ENCODE assay signal across 9 cellular contexts in genomic region chr11:35013514-35014191, GRCh38.
DNase-seq lines count a peak whose midpoint lies in the region; ATAC-seq and TF ChIP-seq lines count a peak whose summit lies in the region.
"Had no signal": no experiment of that assay in that cellular context is flagged by ENCODE, and none has a peak within 500 bp of the region (broad histone marks: within the 10 kb centered on the region; RNA-seq: fewer than 3 reads in every experiment).

No MANE protein-coding gene starts in this region.

- no peaks in the 10 kb centered on the region for H3K79me2 ChIP-seq in MM.1S (ENCODE audit: low read length)

- H3K27ac ChIP-seq in MM.1S (ENCODE audit: low read length), result peak overlapping the region; percentile 95
- no peak overlapping the region for H3K27ac ChIP-seq in tibial nerve

- peak overlapping the region; percentile 55 for H3K9ac ChIP-seq in MM.1S (ENCODE audit: low read length)

- H3K9me3 ChIP-seq in MM.1S (replicated peaks; ENCODE audit: insufficient read depth, low read length), result no peaks in the 10 kb centered on the region
- H3K9me3 ChIP-seq in tibial nerve, result no peaks in the 10 kb centered on the region

- H3K4me3 ChIP-seq in MM.1S (ENCODE audit: low read length), result peak overlapping the region; percentile 33
- H3K4me3 ChIP-seq in choroid plexus epithelial cell (ENCODE audit: low read depth, low read length), result no peak overlapping the region
- H3K4me3 ChIP-seq in tibial nerve, result no peak overlapping the region

- peaks cover 29% of the 10 kb centered on the region for H3F3A ChIP-seq in MM.1S (ENCODE audit: insufficient read depth, low read length)

- peaks cover 26% of the 10 kb centered on the region for H3K4me1 ChIP-seq in MM.1S (ENCODE audit: low read length)
- peaks cover 0 to 11% (median 5%) of the 10 kb centered on the region in 4 donors for H3K4me1 ChIP-seq in tibial nerve

- H3K9me3 Mint-ChIP-seq in CD14-positive monocyte, result no peaks in the 10 kb centered on the region

- intact Hi-C loops in CD14-positive monocyte (cut with micrococcal nuclease), result no loop called here

- H3K27ac Mint-ChIP-seq in CD14-positive monocyte, result peak overlapping the region; percentile 46 to 78 (median 69)

- no peak for DNase-seq in CD14-positive monocyte (ENCODE audit: low spot score)
- DNase-seq in GM20000 (ENCODE audit: low spot score), result peak; percentile 16
- peak; percentile 83 for DNase-seq in MM.1S
- peak; percentile 38 for DNase-seq in choroid plexus epithelial cell (ENCODE audit: low read depth)
- DNase-seq in NCI-H187 treated with DMSO at 0.1 percent for 48 hours (lab: John Stamatoyannopoulos, UW), result no peak
- no peak for DNase-seq in iPS-NIHi11 (ENCODE audit: low spot score)
- no peak for DNase-seq in tibial nerve (ENCODE audit: low spot score in 2 of 2)
- DNase-seq: DND-41 had no signal

- no peak for TF ChIP-seq EP300 in tibial nerve (IDR thresholded peaks at IDR 0.05)

- H3K4me3 Mint-ChIP-seq in CD14-positive monocyte, result no peak overlapping the region

- H3K4me2 ChIP-seq in MM.1S (ENCODE audit: low read depth, low read length), result peak overlapping the region; percentile 69

- 61 to 66% methylated on average over 3 of the region's 3 CpGs for WGBS in tibial nerve, 2 donors

- H3K27me3 ChIP-seq in MM.1S (replicated peaks; ENCODE audit: insufficient read depth, low read length) (no peaks in the 10 kb centered on the region), tibial nerve (no peaks in the 10 kb centered on the region)

- peak overlapping the region; percentile 20; the same call in 1 of the 2 replicates for H2AFZ ChIP-seq in MM.1S (ENCODE audit: low read length)

- ATAC-seq in GM19023 (IDR thresholded peaks at IDR 0.05; ENCODE audit: unreplicated experiment), result no peak

- H3K36me3 ChIP-seq in MM.1S (replicated peaks; ENCODE audit: insufficient read depth, low read length) (no peaks in the 10 kb centered on the region), tibial nerve (no peaks in the 10 kb centered on the region)

- H3K9me2 ChIP-seq in MM.1S (replicated peaks; ENCODE audit: insufficient read depth, low read length), result no peaks in the 10 kb centered on the region

- no peak for TF ChIP-seq CTCF in CD14-positive monocyte (IDR thresholded peaks at IDR 0.05)
- TF ChIP-seq CTCF in GM20000 (IDR thresholded peaks at IDR 0.05; ENCODE audit: extremely low read depth, missing control alignments), result no peak
- TF ChIP-seq CTCF in MM.1S (IDR thresholded peaks at IDR 0.05; ENCODE audit: low read length), result no peak
- no peak for TF ChIP-seq CTCF in choroid plexus epithelial cell (conservative IDR thresholded peaks at IDR 0.05; ENCODE audit: low read depth, low read length)
- TF ChIP-seq CTCF in tibial nerve (IDR thresholded peaks at IDR 0.05), result no peak

- H3K36me3 Mint-ChIP-seq in CD14-positive monocyte, result no peaks in the 10 kb centered on the region

- H3K4me1 Mint-ChIP-seq in CD14-positive monocyte, result peaks cover 13% of the 10 kb centered on the region

- no peak for TF ChIP-seq POLR2A in tibial nerve (IDR thresholded peaks at IDR 0.05)

- peaks cover 0 to 2% (median 2%) of the 10 kb centered on the region in 3 donors for H3K27me3 Mint-ChIP-seq in CD14-positive monocyte (ENCODE audit: low read depth in 3 of 3)

- no peaks in the 10 kb centered on the region for H4K20me1 ChIP-seq in MM.1S (ENCODE audit: insufficient read depth, low read length)

Comparison
In these comparisons a context has a peak if more than half of its experiments do, and no peak if none do; other contexts are left out.
1. DNase-seq: peak in GM20000 (single experiment), MM.1S (single experiment) and choroid plexus epithelial cell (single experiment); none in CD14-positive monocyte (single experiment), NCI-H187 treated with DMSO at 0.1 percent for 48 hours (single experiment), iPS-NIHi11 (single experiment) and tibial nerve (0 of 2).